In genomic region chrX:115357316-115357715, GRCh38 we compare ENCODE assay signal across 17 cellular contexts.
"Had no signal": no experiment of that assay in that cellular context is flagged by ENCODE, and none has a peak within 500 bp of the region (broad histone marks: within the 10 kb centered on the region; RNA-seq: fewer than 3 reads in every experiment).

No MANE protein-coding gene starts in this region.

- H3K4me1 Mint-ChIP-seq: activated naive CD8-positive, alpha-beta T cell treated with anti-CD3 and anti-CD28 coated beads, Interleukin-2, amount 50 U/mL, for 24 hours; naive thymus-derived CD4-positive, alpha-beta T cell had no signal

- H3K4me3 Mint-ChIP-seq: activated naive CD8-positive, alpha-beta T cell treated with anti-CD3 and anti-CD28 coated beads, Interleukin-2, amount 50 U/mL, for 24 hours; naive thymus-derived CD4-positive, alpha-beta T cell had no signal

- H3K27me3 ChIP-seq: foreskin keratinocyte, neutrophil had no signal

- H3K4me1 ChIP-seq: esophagus squamous epithelium, foreskin keratinocyte, prostate gland had no signal

- FAIRE-seq: small intestine had no signal

- H3K36me3 Mint-ChIP-seq: naive thymus-derived CD4-positive, alpha-beta T cell had no signal

- H3K36me3 ChIP-seq: esophagus squamous epithelium, neutrophil, prostate gland had no signal

- H3K4me3 ChIP-seq: esophagus squamous epithelium, lung, prostate gland had no signal

- DNase-seq: activated CD4-positive, alpha-beta T cell treated with anti-CD3 and anti-CD28 coated beads, Interleukin-2, amount 50 U/mL, for 1 hour; activated naive CD4-positive, alpha-beta T cell treated with Interleukin-2 at 50 U/mL for 16 hours; activated naive CD8-positive, alpha-beta T cell treated with anti-CD3 and anti-CD28 coated beads, Interleukin-2, amount 50 U/mL, for 24 hours; esophagus squamous epithelium; foreskin keratinocyte; glutamatergic neuron; naive thymus-derived CD4-positive, alpha-beta T cell; right cardiac atrium; small intestine; stimulated activated CD4-positive, alpha-beta T cell treated with anti-CD3 and anti-CD28 coated beads, Interleukin-4, amount 100 ng/mL, for 4 hours; stimulated activated CD8-positive, alpha-beta memory T cell treated with anti-CD3 and anti-CD28 coated beads, Interleukin-4, amount 100 ng/mL, for 48 hours; stimulated activated naive CD8-positive, alpha-beta T cell treated with anti-CD3 and anti-CD28 coated beads, Interleukin-15, Interleukin-2, amounts not matched to agents 100 U/mL and 50 U/mL, for 24 hours; SW 1271 had no signal

- H3K9me3 Mint-ChIP-seq: activated naive CD8-positive, alpha-beta T cell treated with anti-CD3 and anti-CD28 coated beads, Interleukin-2, amount 50 U/mL, for 24 hours had no signal

- H3K27ac Mint-ChIP-seq: activated naive CD8-positive, alpha-beta T cell treated with anti-CD3 and anti-CD28 coated beads, Interleukin-2, amount 50 U/mL, for 24 hours; naive thymus-derived CD4-positive, alpha-beta T cell had no signal

- H3K9me3 ChIP-seq: esophagus squamous epithelium, neutrophil, prostate gland had no signal

- ATAC-seq: activated CD4-positive, CD25-positive, alpha-beta regulatory T cell treated with anti-CD3 and anti-CD28 coated beads, Interleukin-2, amount 50 U/mL, for 24 hours; activated naive CD8-positive, alpha-beta T cell treated with anti-CD3 and anti-CD28 coated beads, Interleukin-2, amount 50 U/mL, for 24 hours; foreskin keratinocyte; naive thymus-derived CD4-positive, alpha-beta T cell; right cardiac atrium; stimulated activated naive CD8-positive, alpha-beta T cell treated with anti-CD3 and anti-CD28 coated beads, Interleukin-15, Interleukin-2, amounts not matched to agents 100 U/mL and 50 U/mL, for 24 hours had no signal

- H3K27ac ChIP-seq: esophagus squamous epithelium, foreskin keratinocyte, neutrophil, prostate gland had no signal
